ENCODE assay signal across 15 cellular contexts in the genomic region with DNA sequence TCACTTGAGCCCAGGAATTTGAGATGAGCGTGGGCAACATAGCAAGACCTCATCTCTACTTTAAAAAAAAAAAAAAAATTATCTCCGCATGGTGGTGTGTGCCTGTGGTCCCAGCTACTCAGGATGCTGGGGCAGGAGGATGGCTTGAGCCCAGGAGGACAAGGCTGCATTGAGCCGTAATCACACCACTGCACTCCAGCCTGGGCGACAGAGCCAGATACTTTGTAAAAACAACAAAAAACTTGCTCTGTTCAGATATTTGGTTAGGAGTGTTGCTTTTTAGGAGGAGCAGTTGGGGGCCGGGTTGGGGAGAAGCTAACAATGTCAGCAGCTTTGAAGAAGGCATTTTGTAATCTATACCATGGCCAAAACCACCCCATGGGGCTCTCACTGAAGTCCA. TPM values are rescaled to one million over a fixed set of nuclear protein-coding genes. Genes with fewer than 3 reads are reported as not detected.
DNase-seq lines count a peak whose midpoint lies in the region; ATAC-seq and TF ChIP-seq lines count a peak whose summit lies in the region.
"Had no signal": no experiment of that assay in that cellular context is flagged by ENCODE, and none has a peak within 500 bp of the region (broad histone marks: within the 10 kb centered on the region; RNA-seq: fewer than 3 reads in every experiment).

No MANE protein-coding gene starts in this region.

- H3K9me3 ChIP-seq in mammary epithelial cell (replicated peaks; ENCODE audit: insufficient read depth, low read length) = no peaks in the 10 kb centered on the region
- no peaks in the 10 kb centered on the region for H3K9me3 ChIP-seq in esophagus (ENCODE audit: control insufficient read depth in 2 of 2, insufficient read depth in 1 of 2, low read depth in 1 of 2, low read length in 1 of 2)
- H3K9me3 ChIP-seq: BE2C had no signal

- ATAC-seq in naive B cell (ENCODE audit: low read depth in 2 of 2) = no peak
- ATAC-seq in left cardiac atrium = no peak
- no peak for ATAC-seq in GM21381 (IDR thresholded peaks at IDR 0.05; ENCODE audit: unreplicated experiment)

- peak overlapping the region; percentile 36 for H3K27ac Mint-ChIP-seq in MCF 10A (ENCODE audit: low read depth, unreplicated experiment)
- peak overlapping the region in 4 of 6 donors; percentile 66 to 93 (median 80) for H3K27ac Mint-ChIP-seq in naive B cell

- BruUV-seq in MCF 10A (replicated peaks; lab: Mats Ljungman, UMichigan) (no TSS peak), mammary epithelial cell (replicated peaks; lab: Mats Ljungman, UMichigan) (no TSS peak)

- no peak overlapping the region for H3K4me3 ChIP-seq in mammary epithelial cell (replicated peaks in 1 of 3; ENCODE audit: insufficient read depth in 1 of 3, low read depth in 2 of 3, low read length in 3 of 3)
- H3K4me3 ChIP-seq in esophagus (ENCODE audit: low read depth in 1 of 2, low read length in 2 of 2) = no peak overlapping the region
- H3K4me3 ChIP-seq: PC-9 had no signal

- no peak overlapping the region for H2AFZ ChIP-seq in mammary epithelial cell (ENCODE audit: low read depth, low read length)
- H2AFZ ChIP-seq: PC-9 had no signal

- DNase-seq in MCF 10A (ENCODE audit: unreplicated experiment) (no peak), mammary epithelial cell (no peak), naive B cell (no peak), left cardiac atrium (no peak), DMS53 (lab: John Stamatoyannopoulos, UW) (no peak), GM03348 (ENCODE audit: low spot score) (no peak)
- DNase-seq: NCI-H1417 treated with DMSO at 0.1 percent for 48 hours, NCI-H187 treated with DMSO at 0.1 percent for 48 hours, NCI-H524 had no signal

- POLR2A ChIA-PET in MCF 10A (lab: Yijun Ruan, JAX) = interaction anchor here (0.6 to 1.8 kb wide), 3 partner anchors 54 to 1041 kb away, joined by 3 to 5 read pairs (median 3); no protein-coding TSS in a partner anchor

- CTCF ChIA-PET in MCF 10A (lab: Yijun Ruan, JAX) = interaction anchor here (1.1 to 3.1 kb wide), 4 partner anchors 10 to 87 kb away, joined by 3 to 23 read pairs (median 4); no protein-coding TSS in a partner anchor
- CTCF ChIA-PET in mammary epithelial cell (lab: Charles Lee; ENCODE audit: low non-redundant PET) = no interaction called here

- no peak overlapping the region for H3K9ac ChIP-seq in mammary epithelial cell (ENCODE audit: insufficient read depth, low read length)

- intact Hi-C loops in MCF 10A (cut with micrococcal nuclease) (no loop called here), mammary epithelial cell (cut with micrococcal nuclease) (loop anchor here (1.0 kb wide), 1 partner anchor 83 kb away; no protein-coding TSS in a partner anchor), left cardiac atrium (cut with DNase I) (no loop called here)

- no peak overlapping the region for H3K4me2 ChIP-seq in mammary epithelial cell (ENCODE audit: insufficient read depth, low read depth, low read length)

- in situ Hi-C loops in mammary epithelial cell (cut with MboI; ENCODE audit: low sequenced_read_pairs in 2 of 2) = no loop called here

- H3K36me3 ChIP-seq in mammary epithelial cell (ENCODE audit: insufficient read depth, low read length) (no peaks in the 10 kb centered on the region), esophagus (ENCODE audit: control insufficient read depth in 2 of 2, insufficient read depth in 2 of 2, low read length in 1 of 2) (no peaks in the 10 kb centered on the region)
- H3K36me3 ChIP-seq: BE2C had no signal

- H3K27me3 Mint-ChIP-seq in MCF 10A (ENCODE audit: insufficient read depth, unreplicated experiment) = no peaks in the 10 kb centered on the region
- H3K27me3 Mint-ChIP-seq in naive B cell = peaks cover 8 to 37% (median 32%) of the 10 kb centered on the region in 3 donors

- H3K27ac ChIP-seq in mammary epithelial cell (ENCODE audit: insufficient read depth, low read depth, low read length) (no peak overlapping the region), esophagus (ENCODE audit: low read depth in 2 of 2, low read length in 1 of 2) (peak overlapping the region; percentile 47 to 72)
- H3K27ac ChIP-seq: 22Rv1, PC-9 had no signal

- no peaks in the 10 kb centered on the region for H3K27me3 ChIP-seq in mammary epithelial cell (ENCODE audit: insufficient read depth, low read length)
- no peaks in the 10 kb centered on the region for H3K27me3 ChIP-seq in esophagus (ENCODE audit: control insufficient read depth in 1 of 2, insufficient read depth in 2 of 2, low read length in 2 of 2)

- H3K4me1 ChIP-seq in mammary epithelial cell (ENCODE audit: insufficient read depth, low read length) (peaks cover 7% of the 10 kb centered on the region), esophagus (ENCODE audit: control insufficient read depth in 2 of 2, insufficient read depth in 2 of 2, low read length in 1 of 2) (peaks cover 0 to 4% of the 10 kb centered on the region in 2 donors)

- H3K9me3 Mint-ChIP-seq in MCF 10A (ENCODE audit: unreplicated experiment) (no peaks in the 10 kb centered on the region), naive B cell (peaks cover 0 to 5% (median 0%) of the 10 kb centered on the region in 7 donors)

- H3K4me1 Mint-ChIP-seq in MCF 10A (ENCODE audit: insufficient read depth, unreplicated experiment) = peaks cover 17% of the 10 kb centered on the region
- H3K4me1 Mint-ChIP-seq in naive B cell = peaks cover 20 to 34% (median 26%) of the 10 kb centered on the region in 3 donors

- no peaks in the 10 kb centered on the region for H4K20me1 ChIP-seq in mammary epithelial cell (ENCODE audit: insufficient read depth, low read length)

- no peaks in the 10 kb centered on the region for H3K36me3 Mint-ChIP-seq in MCF 10A (ENCODE audit: insufficient read depth, unreplicated experiment)
- peaks cover 0 to 8% of the 10 kb centered on the region in 2 donors for H3K36me3 Mint-ChIP-seq in naive B cell
- H3K36me3 Mint-ChIP-seq: CD4-positive, alpha-beta memory T cell had no signal

- dilution Hi-C loops in mammary epithelial cell (cut with HindIII; ENCODE audit: low sequenced_read_pairs) = no loop called here

- H3K79me2 ChIP-seq in mammary epithelial cell (ENCODE audit: insufficient read depth, low read length) = no peaks in the 10 kb centered on the region

- TF ChIP-seq CTCF in MCF 10A (IDR thresholded peaks at IDR 0.05; ENCODE audit: unreplicated experiment) (no peak), mammary epithelial cell (conservative IDR thresholded peaks at IDR 0.05 in 1 of 2, IDR thresholded peaks at IDR 0.05 in 1 of 2; ENCODE audit: extremely low read depth in 1 of 2, insufficient read depth in 1 of 2, low read depth in 1 of 2, low read length in 2 of 2) (no peak)

- no peak overlapping the region for H3K4me3 Mint-ChIP-seq in MCF 10A (ENCODE audit: unreplicated experiment)
- peak overlapping the region in 5 of 8 donors; percentile 54 to 77 (median 63) for H3K4me3 Mint-ChIP-seq in naive B cell
- H3K4me3 Mint-ChIP-seq: CD4-positive, alpha-beta memory T cell had no signal

- WGBS in mammary epithelial cell (ENCODE audit: low coverage, missing lambda C conversion rate) = 97% methylated on average over 4 of the region's 5 CpGs
- 83 to 87% methylated on average over 5 of the region's 5 CpGs for WGBS in esophagus, 2 donors

RNA-seq across cellular contexts. Expression of a gene that starts 4.1 kb away (rescaled TPM):
- total RNA-seq in MCF 10A (2022) = not detected in 2 replicates
- 1 to 10 TPM in 1 of 2 donors, not detected in 1; 1.0 TPM for total RNA-seq in mammary epithelial cell
- polyA plus RNA-seq in mammary epithelial cell = 0.18 TPM
- not detected for polyA minus RNA-seq in mammary epithelial cell
- polyA plus RNA-seq in esophagus = 10 to 100 TPM in 1 of 2 donors, 1 to 10 TPM in 1; 8.3 to 16.3 TPM
- not detected for polyA plus RNA-seq in naive B cell (ENCODE audit: low read depth in 6 of 6)
- under 1 TPM in 1 of 2 donors, not detected in 1; 0.05 TPM for total RNA-seq in left cardiac atrium
- total RNA-seq: CD4-positive, alpha-beta memory T cell had no signal
- polyA plus RNA-seq: CD4-positive, alpha-beta memory T cell had no signal

RNA-seq across cellular contexts. Expression of a gene that starts 41.7 kb away (rescaled TPM):
- total RNA-seq in MCF 10A (2022) (152 and 165 TPM in 2 replicates), mammary epithelial cell (100 to 1,000 TPM in 1 of 2 donors, 10 to 100 TPM in 1; 28.3 to 133 TPM), left cardiac atrium (100 to 1,000 TPM in 1 of 2 donors, 10 to 100 TPM in 1; 99.1 to 119 TPM)
- polyA plus RNA-seq in mammary epithelial cell (65.5 TPM), esophagus (10 to 100 TPM; 58.3 to 59.2 TPM), naive B cell (ENCODE audit: low read depth in 6 of 6) (100 to 1,000 TPM; 115 to 206 (median 142) TPM)
- polyA minus RNA-seq in mammary epithelial cell = not detected
